ENCODE assay signal across 26 cellular contexts in genomic region chrX:68669872-68670271, GRCh38.
"Had no signal": no experiment of that assay in that cellular context is flagged by ENCODE, and none has a peak within 500 bp of the region (broad histone marks: within the 10 kb centered on the region; RNA-seq: fewer than 3 reads in every experiment).

No MANE protein-coding gene starts in this region.

- ATAC-seq: activated CD4-positive, CD25-positive, alpha-beta regulatory T cell treated with anti-CD3 and anti-CD28 coated beads, Interleukin-2, amount 50 U/mL, for 24 hours; effector memory CD8-positive, alpha-beta T cell; stimulated activated memory B cell treated with anti-CD40 and anti-IgM and Interleukin-4, amounts not matched to agents 10 μg/mL and 1 μg/mL and 100 μg/mL, for 72 hours; T-cell had no signal

- H3K9me3 Mint-ChIP-seq: activated CD4-positive, alpha-beta T cell treated with anti-CD3 and anti-CD28 coated beads, Interleukin-2, amount 10 ng/mL, durations not matched to agents 7 days and 5 days; activated naive CD4-positive, alpha-beta T cell treated with anti-CD3 and anti-CD28 coated beads, Interleukin-2, amount 50 U/mL, for 24 hours; central memory CD8-positive, alpha-beta T cell; effector memory CD8-positive, alpha-beta T cell; naive B cell; stimulated activated memory B cell treated with anti-CD40 and anti-IgM and Interleukin-4, amounts not matched to agents 10 μg/mL and 1 μg/mL and 100 μg/mL, for 72 hours; T-cell; T-helper 2 cell treated with Interferon-gamma antibody and Interleukin-4, amounts not matched to agents 5 μg/mL and 100 μg/mL, for 36 hours had no signal

- H3K4me3 ChIP-seq: breast epithelium, dorsolateral prefrontal cortex, esophagus squamous epithelium, sigmoid colon, smooth muscle cell, stomach, suprapubic skin, tibial nerve had no signal

- H3K36me3 ChIP-seq: breast epithelium, esophagus squamous epithelium, sigmoid colon, stomach, suprapubic skin, tibial nerve had no signal

- H3K27me3 Mint-ChIP-seq: activated CD4-positive, alpha-beta T cell treated with anti-CD3 and anti-CD28 coated beads, Interleukin-2, amount 10 ng/mL, durations not matched to agents 7 days and 5 days; activated naive CD4-positive, alpha-beta T cell treated with anti-CD3 and anti-CD28 coated beads, Interleukin-2, amount 50 U/mL, for 24 hours; central memory CD8-positive, alpha-beta T cell; progenitor cell of endocrine pancreas had no signal

- H3K4me1 ChIP-seq: sigmoid colon, stomach, suprapubic skin had no signal

- H3K4me2 ChIP-seq: smooth muscle cell had no signal

- H3K4me1 Mint-ChIP-seq: activated CD4-positive, alpha-beta T cell treated with anti-CD3 and anti-CD28 coated beads, Interleukin-2, amount 10 ng/mL, durations not matched to agents 7 days and 5 days; activated naive CD4-positive, alpha-beta T cell treated with anti-CD3 and anti-CD28 coated beads, Interleukin-2, amount 50 U/mL, for 24 hours; central memory CD8-positive, alpha-beta T cell; naive B cell; stimulated activated memory B cell treated with anti-CD40 and anti-IgM and Interleukin-4, amounts not matched to agents 10 μg/mL and 1 μg/mL and 100 μg/mL, for 72 hours; T-cell had no signal

- DNase-seq: activated CD4-positive, alpha-beta T cell treated with anti-CD3 and anti-CD28 coated beads, Interleukin-2, amount 10 ng/mL, durations not matched to agents 7 days and 5 days; activated gamma-delta T cell treated with Interleukin-2 at 50 U/mL for 16 hours; activated T-cell treated with anti-CD3 and anti-CD28 coated beads, Interleukin-2, amount 50 U/mL, for 1 hour; dorsolateral prefrontal cortex; effector memory CD8-positive, alpha-beta T cell; esophagus squamous epithelium; foreskin melanocyte; hippocampal formation; mesenchymal stem cell; naive B cell; retina; sigmoid colon; stimulated activated CD4-positive, alpha-beta T cell treated with anti-CD3 and anti-CD28 coated beads, Interleukin-15, amount 100 ng/mL, for 24 hours; stomach; T-cell had no signal

- H3K27me3 ChIP-seq: esophagus squamous epithelium, sigmoid colon, suprapubic skin, tibial nerve had no signal

- H3K27ac Mint-ChIP-seq: activated CD4-positive, alpha-beta T cell treated with anti-CD3 and anti-CD28 coated beads, Interleukin-2, amount 10 ng/mL, durations not matched to agents 7 days and 5 days; activated naive CD4-positive, alpha-beta T cell treated with anti-CD3 and anti-CD28 coated beads, Interleukin-2, amount 50 U/mL, for 24 hours; effector memory CD8-positive, alpha-beta T cell; naive B cell; progenitor cell of endocrine pancreas; stimulated activated memory B cell treated with anti-CD40 and anti-IgM and Interleukin-4, amounts not matched to agents 10 μg/mL and 1 μg/mL and 100 μg/mL, for 72 hours; T-cell; T-helper 2 cell treated with Interferon-gamma antibody and Interleukin-4, amounts not matched to agents 5 μg/mL and 100 μg/mL, for 36 hours had no signal

- H3K36me3 Mint-ChIP-seq: activated naive CD4-positive, alpha-beta T cell treated with anti-CD3 and anti-CD28 coated beads, Interleukin-2, amount 50 U/mL, for 24 hours; naive B cell; stimulated activated memory B cell treated with anti-CD40 and anti-IgM and Interleukin-4, amounts not matched to agents 10 μg/mL and 1 μg/mL and 100 μg/mL, for 72 hours; T-cell had no signal

- H3K4me3 Mint-ChIP-seq: activated CD4-positive, alpha-beta T cell treated with anti-CD3 and anti-CD28 coated beads, Interleukin-2, amount 10 ng/mL, durations not matched to agents 7 days and 5 days; activated naive CD4-positive, alpha-beta T cell treated with anti-CD3 and anti-CD28 coated beads, Interleukin-2, amount 50 U/mL, for 24 hours; central memory CD8-positive, alpha-beta T cell; effector memory CD8-positive, alpha-beta T cell; naive B cell; stimulated activated memory B cell treated with anti-CD40 and anti-IgM and Interleukin-4, amounts not matched to agents 10 μg/mL and 1 μg/mL and 100 μg/mL, for 72 hours; T-cell; T-helper 2 cell treated with Interferon-gamma antibody and Interleukin-4, amounts not matched to agents 5 μg/mL and 100 μg/mL, for 36 hours had no signal

- H3K27ac ChIP-seq: dorsolateral prefrontal cortex, sigmoid colon, stomach, suprapubic skin, VCaP had no signal

- H3K9me3 ChIP-seq: breast epithelium, esophagus squamous epithelium, sigmoid colon, stomach, suprapubic skin, tibial nerve had no signal
